Comparison of ENCODE assay signal across 18 cellular contexts in the genomic region with DNA sequence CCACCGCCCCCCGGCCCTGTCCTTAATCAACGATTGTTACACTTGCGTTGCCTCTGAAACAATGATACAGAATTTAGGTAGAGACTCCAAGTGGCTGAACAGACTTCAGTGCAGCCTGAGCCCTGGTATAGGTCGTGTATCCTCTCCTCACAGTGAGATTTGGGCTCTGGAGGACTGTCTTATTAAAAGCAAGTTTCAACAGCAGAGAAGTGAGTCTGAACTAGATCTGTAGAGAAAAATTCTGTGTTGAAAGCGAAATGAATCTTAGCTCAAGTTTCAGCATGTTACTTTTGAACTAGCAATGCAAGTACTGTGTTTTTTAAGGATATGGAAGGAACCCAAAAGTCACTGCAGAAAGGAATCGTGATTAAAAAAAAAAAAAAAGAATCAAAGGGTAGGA.
"Had no signal": no experiment of that assay in that cellular context is flagged by ENCODE, and none has a peak within 500 bp of the region (broad histone marks: within the 10 kb centered on the region; RNA-seq: fewer than 3 reads in every experiment).

No MANE protein-coding gene starts in this region.

- H3K9me3 ChIP-seq: mucosa of descending colon, right lobe of liver, testis, upper lobe of right lung had no signal

- H3K27ac ChIP-seq: hepatocyte, neural progenitor cell, right lobe of liver, testis, upper lobe of right lung had no signal

- H3K9ac ChIP-seq: neural progenitor cell had no signal

- H2AFZ ChIP-seq: hepatocyte, neural progenitor cell had no signal

- H3K27me3 ChIP-seq: hepatocyte, neural progenitor cell, right lobe of liver, testis, tibial nerve, upper lobe of right lung had no signal

- H3K4me2 ChIP-seq: hepatocyte, neural progenitor cell had no signal

- FAIRE-seq: colon had no signal

- ATAC-seq: effector memory CD8-positive, alpha-beta T cell; mucosa of descending colon; naive thymus-derived CD8-positive, alpha-beta T cell; right lobe of liver; stimulated activated effector memory CD8-positive, alpha-beta T cell treated with anti-CD3 and anti-CD28 coated beads, Interleukin-12 subunit alpha, Interleukin-12 subunit beta, amount 100 ng/mL, for 72 hours; stimulated activated naive CD8-positive, alpha-beta T cell treated with anti-CD3 and anti-CD28 coated beads, Interleukin-15, Interleukin-2, amounts not matched to agents 100 U/mL and 50 U/mL, for 24 hours; upper lobe of right lung had no signal

- H3K36me3 ChIP-seq: neural progenitor cell, right lobe of liver, tibial nerve, upper lobe of right lung had no signal

- H3K4me1 ChIP-seq: right lobe of liver, testis, upper lobe of right lung had no signal

- H3K4me3 ChIP-seq: hepatocyte, mucosa of descending colon, neural progenitor cell, right lobe of liver, testis, tibial nerve, upper lobe of right lung had no signal

- H3K79me2 ChIP-seq: hepatocyte had no signal

- DNase-seq: cerebellar nuclear complex; effector memory CD8-positive, alpha-beta T cell; erythroblast; head of caudate nucleus; kidney glomerular epithelial cell; mucosa of descending colon; naive thymus-derived CD8-positive, alpha-beta T cell; right lobe of liver; stimulated activated CD4-positive, alpha-beta T cell treated with anti-CD3 and anti-CD28 coated beads, Interleukin-4, amount 100 ng/mL, for 1 hour; stimulated activated CD8-positive, alpha-beta memory T cell treated with anti-CD3 and anti-CD28 coated beads, Interleukin-4, amount 100 ng/mL, for 48 hours; stimulated activated naive CD8-positive, alpha-beta T cell treated with anti-CD3 and anti-CD28 coated beads, Interleukin-15, Interleukin-2, amounts not matched to agents 100 U/mL and 50 U/mL, for 24 hours; testis; upper lobe of right lung had no signal
